Comparison of ENCODE assay signal across 2 cellular contexts in genomic region chr4:77780762-77781161, GRCh38.
TF ChIP-seq lines count a peak whose summit lies in the region.

No MANE protein-coding gene starts in this region.

TF ChIP-seq in K562, 482 proteins besides CTCF, POLR2A, EP300 and RAD21:
- TF ChIP-seq ZNF121 (CRISPR knock-in tag; conservative IDR thresholded peaks at IDR 0.05): peak; percentile 25; the same call in 1 of the 2 replicates

TF ChIP-seq in HepG2, 621 proteins besides CTCF, POLR2A, EP300 and RAD21:
- peak; percentile 94 for TF ChIP-seq ZNF121 (CRISPR knock-in tag; IDR thresholded peaks at IDR 0.05)
